Comparison of ENCODE assay signal across 1 cellular context in genomic region chr20:25090492-25091429, GRCh38.
TF ChIP-seq lines count a peak whose summit lies in the region.

No MANE protein-coding gene starts in this region.

TF ChIP-seq in HepG2, 621 proteins besides CTCF, POLR2A, EP300 and RAD21 (continued from another document):
- TF ChIP-seq ZNF749 (CRISPR knock-in tag; IDR thresholded peaks at IDR 0.05; ENCODE audit: borderline replicate concordance) (no peak), ZNF615 (CRISPR knock-in tag; IDR thresholded peaks at IDR 0.05; ENCODE audit: borderline replicate concordance) (no peak)
